Comparison of ENCODE assay signal across 8 cellular contexts in genomic region chr4:75724867-75725724, GRCh38. TPM values are rescaled to one million over a fixed set of nuclear protein-coding genes. Genes with fewer than 3 reads are reported as not detected.
DNase-seq lines count a peak whose midpoint lies in the region; ATAC-seq and TF ChIP-seq lines count a peak whose summit lies in the region.

No MANE protein-coding gene starts in this region.

- peaks cover 55% of the 10 kb centered on the region for H3K4me1 Mint-ChIP-seq in activated T-cell treated with anti-CD3 and anti-CD28 coated beads, Interleukin-2, amount 50 U/mL, for 24 hours (ENCODE audit: low read depth)

- peak overlapping the region; percentile 83 to 97 (median 90) for H3K4me3 ChIP-seq in esophagus muscularis mucosa
- H3K4me3 ChIP-seq in muscle layer of duodenum (ENCODE audit: low read depth in 1 of 2, low read length in 2 of 2) = peak overlapping the region; percentile 87 to 88

- peak overlapping the region; percentile 100 for H3K27ac Mint-ChIP-seq in activated T-cell treated with anti-CD3 and anti-CD28 coated beads, Interleukin-2, amount 50 U/mL, for 24 hours

- DNase-seq in AG20443 (ENCODE audit: low spot score) = peak; percentile 81
- DNase-seq in NCI-H774 (lab: John Stamatoyannopoulos, UW) = peak; percentile 39
- DNase-seq in activated T-cell treated with anti-CD3 and anti-CD28 coated beads, Interleukin-2, amount 50 U/mL, for 24 hours = peak; percentile 73
- peak; percentile 92 for DNase-seq in esophagus muscularis mucosa (ENCODE audit: extremely low spot score)
- DNase-seq in stimulated activated CD8-positive, alpha-beta memory T cell treated with anti-CD3 and anti-CD28 coated beads, Interleukin-7, amount 100 ng/mL, for 1 hour (ENCODE audit: low read depth in 2 of 2) = peak; percentile 10 to 25

- peak overlapping the region; percentile 99 for H3K4me3 Mint-ChIP-seq in activated T-cell treated with anti-CD3 and anti-CD28 coated beads, Interleukin-2, amount 50 U/mL, for 24 hours

- under 1% methylated on average over 21 of the region's 50 CpGs for WGBS in esophagus muscularis mucosa

- H3K27me3 ChIP-seq in esophagus muscularis mucosa (no peaks in the 10 kb centered on the region), muscle layer of duodenum (ENCODE audit: low read depth, low read length) (no peaks in the 10 kb centered on the region)

- intact Hi-C loops in esophagus muscularis mucosa (cut with DNase I) = loop anchor here (2.0 to 5.0 kb wide), 2 partner anchors 52 to 93 kb away; partner anchors contain the start of genes CDKL2 and G3BP2

- ATAC-seq in GM18909 (IDR thresholded peaks at IDR 0.05; ENCODE audit: poor library complexity, unreplicated experiment) (peak; percentile 56), HG03175 (IDR thresholded peaks at IDR 0.05; ENCODE audit: unreplicated experiment) (peak; percentile 62)

- H3K36me3 Mint-ChIP-seq in activated T-cell treated with anti-CD3 and anti-CD28 coated beads, Interleukin-2, amount 50 U/mL, for 24 hours (ENCODE audit: low read depth) = peaks cover 33% of the 10 kb centered on the region

- TF ChIP-seq EP300 in esophagus muscularis mucosa (IDR thresholded peaks at IDR 0.05) = no peak

- H3K27ac ChIP-seq in esophagus muscularis mucosa (replicated peaks in 1 of 4) = peak overlapping the region; percentile 93 to 99 (median 98)
- H3K27ac ChIP-seq in muscle layer of duodenum (ENCODE audit: low read length) = peak overlapping the region; percentile 96

- TF ChIP-seq CTCF in esophagus muscularis mucosa (IDR thresholded peaks at IDR 0.05) = no peak

- H3K27me3 Mint-ChIP-seq in activated T-cell treated with anti-CD3 and anti-CD28 coated beads, Interleukin-2, amount 50 U/mL, for 24 hours = no peaks in the 10 kb centered on the region

- H3K4me1 ChIP-seq in esophagus muscularis mucosa = peaks cover 47 to 69% (median 62%) of the 10 kb centered on the region in 4 donors
- peaks cover 13 to 38% of the 10 kb centered on the region in 2 donors for H3K4me1 ChIP-seq in muscle layer of duodenum (ENCODE audit: control insufficient read depth in 1 of 2, insufficient read depth in 2 of 2, low read length in 2 of 2)

- peak; percentile 49 for TF ChIP-seq POLR2A in esophagus muscularis mucosa (IDR thresholded peaks at IDR 0.05; ENCODE audit: low read depth)

- H3K9me3 ChIP-seq in esophagus muscularis mucosa (no peaks in the 10 kb centered on the region), muscle layer of duodenum (ENCODE audit: control insufficient read depth in 1 of 2, low read length in 2 of 2) (no peaks in the 10 kb centered on the region)

- no peaks in the 10 kb centered on the region for H3K9me3 Mint-ChIP-seq in activated T-cell treated with anti-CD3 and anti-CD28 coated beads, Interleukin-2, amount 50 U/mL, for 24 hours

- no peaks in the 10 kb centered on the region for H3K36me3 ChIP-seq in esophagus muscularis mucosa
- H3K36me3 ChIP-seq in muscle layer of duodenum (ENCODE audit: control insufficient read depth in 1 of 2, insufficient read depth in 2 of 2, low read length in 2 of 2) = peaks cover 0 to 5% of the 10 kb centered on the region in 2 donors

RNA-seq across cellular contexts. Expression of gene USO1, which starts 0.7 kb away (rescaled TPM):
- total RNA-seq in esophagus muscularis mucosa = 100 to 1,000 TPM in 1 of 4 donors, 10 to 100 TPM in 3; 61.0 to 103 (median 74.4) TPM

RNA-seq across cellular contexts. Expression of gene G3BP2, which starts 51.9 kb away (rescaled TPM):
- total RNA-seq in esophagus muscularis mucosa = 100 to 1,000 TPM in 3 of 4 donors, 10 to 100 TPM in 1; 94.6 to 127 (median 109) TPM

Comparison
In these comparisons a context has a peak if more than half of its experiments do, and no peak if none do; other contexts are left out.
1. Peak in every context shown above with its lines: DNase-seq, ATAC-seq, H3K4me3 ChIP-seq and H3K27ac ChIP-seq.
2. DNase-seq: peak in every context shown above with its lines; median percentile 92 in esophagus muscularis mucosa; 81 in AG20443; 73 in activated T-cell treated with anti-CD3 and anti-CD28 coated beads, Interleukin-2, amount 50 U/mL, for 24 hours; 39 in NCI-H774; 18 in stimulated activated CD8-positive, alpha-beta memory T cell treated with anti-CD3 and anti-CD28 coated beads, Interleukin-7, amount 100 ng/mL, for 1 hour.